1 cellular context compared by ENCODE assay signal in the genomic region with DNA sequence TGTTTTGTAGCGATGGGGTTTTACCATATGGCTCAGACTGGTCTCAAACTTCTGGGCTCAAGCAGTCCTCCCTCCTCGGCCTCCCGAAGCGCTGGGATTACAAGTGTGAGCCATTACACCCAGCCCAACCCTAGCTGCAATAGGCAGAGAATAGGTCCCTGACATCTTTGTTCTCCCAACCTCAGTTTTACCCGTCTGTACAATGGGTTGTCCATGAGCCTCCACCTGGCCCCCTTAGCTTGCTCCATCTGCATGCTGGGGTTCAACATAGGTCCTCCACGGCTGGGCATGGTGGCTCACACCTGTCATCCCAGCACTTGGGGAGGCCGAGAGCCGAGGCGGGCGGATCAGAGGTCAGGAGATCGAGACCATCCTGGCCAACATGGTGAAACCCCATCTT.
TF ChIP-seq lines count a peak whose summit lies in the region.

No MANE protein-coding gene starts in this region.

TF ChIP-seq in H1, 55 proteins besides CTCF, POLR2A, EP300 and RAD21 (continued from another document):
- no peak for TF ChIP-seq CBX5 (IDR thresholded peaks at IDR 0.05; ENCODE audit: low read depth, low read length)
